ENCODE assay signal across 21 cellular contexts in genomic region chr2:23401427-23402204, GRCh38. TPM values are rescaled to one million over a fixed set of nuclear protein-coding genes. Genes with fewer than 3 reads are reported as not detected.
DNase-seq lines count a peak whose midpoint lies in the region; ATAC-seq, FAIRE-seq and TF ChIP-seq lines count a peak whose summit lies in the region.
"Had no signal": no experiment of that assay in that cellular context is flagged by ENCODE, and none has a peak within 500 bp of the region (broad histone marks: within the 10 kb centered on the region; RNA-seq: fewer than 3 reads in every experiment).

No MANE protein-coding gene starts in this region.

- peaks cover 19% of the 10 kb centered on the region for H3K4me1 ChIP-seq in mammary epithelial cell (ENCODE audit: insufficient read depth, low read length)
- peaks cover 1 to 10% of the 10 kb centered on the region in 2 donors for H3K4me1 ChIP-seq in neuronal stem cell (ENCODE audit: control insufficient read depth in 2 of 2, insufficient read depth in 1 of 2, low read depth in 1 of 2, low read length in 2 of 2)

- peaks cover 17% of the 10 kb centered on the region for H3K4me1 Mint-ChIP-seq in MCF 10A (ENCODE audit: insufficient read depth, unreplicated experiment)
- peaks cover 20% of the 10 kb centered on the region for H3K4me1 Mint-ChIP-seq in type B pancreatic cell (ENCODE audit: unreplicated experiment)

- no peaks in the 10 kb centered on the region for H3K9me3 Mint-ChIP-seq in MCF 10A (ENCODE audit: unreplicated experiment)
- H3K9me3 Mint-ChIP-seq in type B pancreatic cell = no peaks in the 10 kb centered on the region

- dilution Hi-C loops in mammary epithelial cell (cut with HindIII; ENCODE audit: low sequenced_read_pairs) = no loop called here

- H3K79me2 ChIP-seq in mammary epithelial cell (ENCODE audit: insufficient read depth, low read length) = no peaks in the 10 kb centered on the region

- no peaks in the 10 kb centered on the region for H3K79me1 ChIP-seq in neuronal stem cell (ENCODE audit: low read depth, low read length)

- POLR2A ChIA-PET in MCF 10A (lab: Yijun Ruan, JAX) = no interaction called here

- H3K36me3 Mint-ChIP-seq in MCF 10A (ENCODE audit: insufficient read depth, unreplicated experiment) (peaks cover 6% of the 10 kb centered on the region), type B pancreatic cell (peaks cover 8% of the 10 kb centered on the region)

- H3K4ac ChIP-seq in neuronal stem cell (ENCODE audit: low read length) = no peak overlapping the region

- no peak overlapping the region for H3K4me3 Mint-ChIP-seq in MCF 10A (ENCODE audit: unreplicated experiment)
- no peak overlapping the region for H3K4me3 Mint-ChIP-seq in type B pancreatic cell

- in situ Hi-C loops in mammary epithelial cell (cut with MboI; ENCODE audit: low sequenced_read_pairs in 2 of 2) = no loop called here

- H3K4me3 ChIP-seq in mammary epithelial cell (replicated peaks in 1 of 3; ENCODE audit: insufficient read depth in 1 of 3, low read depth in 2 of 3, low read length in 3 of 3) (no peak overlapping the region), bronchial epithelial cell (ENCODE audit: low read depth, low read length) (no peak overlapping the region), lower leg skin (ENCODE audit: low read depth, poor library complexity, severe bottlenecking) (no peak overlapping the region), neuronal stem cell (ENCODE audit: low read length in 2 of 2) (no peak overlapping the region)
- H3K4me3 ChIP-seq: A549, SJCRH30 had no signal

- H3K27ac ChIP-seq in mammary epithelial cell (ENCODE audit: insufficient read depth, low read depth, low read length) (no peak overlapping the region), neuronal stem cell (replicated peaks; ENCODE audit: low read length) (no peak overlapping the region)
- H3K27ac ChIP-seq: KMS-11, SJCRH30 had no signal

- TF ChIP-seq CTCF in MCF 10A (IDR thresholded peaks at IDR 0.05; ENCODE audit: unreplicated experiment) (no peak), mammary epithelial cell (conservative IDR thresholded peaks at IDR 0.05 in 1 of 2, IDR thresholded peaks at IDR 0.05 in 1 of 2; ENCODE audit: extremely low read depth in 1 of 2, insufficient read depth in 1 of 2, low read depth in 1 of 2, low read length in 2 of 2) (no peak), bronchial epithelial cell (IDR thresholded peaks at IDR 0.05; ENCODE audit: insufficient read depth, low read length, severe bottlenecking) (no peak), lower leg skin (IDR thresholded peaks at IDR 0.05) (no peak), type B pancreatic cell (conservative IDR thresholded peaks at IDR 0.05) (no peak)

- H2AFZ ChIP-seq in mammary epithelial cell (ENCODE audit: low read depth, low read length) = no peak overlapping the region
- H2AFZ ChIP-seq in neuronal stem cell (ENCODE audit: low read length) = no peak overlapping the region

- H2BK120ac ChIP-seq in neuronal stem cell (ENCODE audit: low read depth, low read length) = no peak overlapping the region

- no peak overlapping the region for H2BK15ac ChIP-seq in neuronal stem cell (ENCODE audit: low read length)

- 55% methylated on average over 13 of the region's 14 CpGs for WGBS in mammary epithelial cell (ENCODE audit: low coverage, missing lambda C conversion rate)
- 67 to 69% methylated on average over 14 of the region's 14 CpGs for WGBS in lower leg skin, 2 donors
- no CpG with 5 or more reads among the region's 14 CpGs for WGBS in neuronal stem cell (ENCODE audit: extremely low coverage in 2 of 2, insufficient read length in 2 of 2, insufficient replicate concordance in 1 of 2), 2 donors

- no peak overlapping the region for H4K91ac ChIP-seq in neuronal stem cell (ENCODE audit: low read depth, low read length, poor library complexity)

- DNase-seq in MCF 10A (ENCODE audit: unreplicated experiment) (no peak), mammary epithelial cell (no peak), bronchial epithelial cell (ENCODE audit: low read depth) (peak; percentile 96), lower leg skin (ENCODE audit: low spot score in 2 of 2) (peak; percentile 65 to 87), type B pancreatic cell (ENCODE audit: extremely low spot score, unreplicated experiment) (peak; percentile 44), neuronal stem cell (ENCODE audit: low spot score) (no peak), NCI-H524 (lab: John Stamatoyannopoulos, UW) (no peak)
- DNase-seq: C1 segment of cervical spinal cord; GF-D8; NCI-H1105; NCI-H1694; NCI-H2107; NCI-H446; NK-92 treated with Interleukin-12 subunit alpha and Interleukin-12 subunit beta, amount 100 ng/mL, for 24 hours; SJCRH30 had no signal

- no peak overlapping the region for H3K14ac ChIP-seq in neuronal stem cell (ENCODE audit: low read length)

- H3K9ac ChIP-seq in mammary epithelial cell (ENCODE audit: insufficient read depth, low read length) = no peak overlapping the region
- no peak overlapping the region for H3K9ac ChIP-seq in neuronal stem cell (ENCODE audit: low read depth, low read length, poor library complexity)
- H3K9ac ChIP-seq: KMS-11 had no signal

- BruUV-seq in MCF 10A (replicated peaks; lab: Mats Ljungman, UMichigan) = no TSS peak
- BruUV-seq in mammary epithelial cell (replicated peaks; lab: Mats Ljungman, UMichigan) = no TSS peak

- TF ChIP-seq POLR2A in lower leg skin (IDR thresholded peaks at IDR 0.05) = no peak

- H3K36me3 ChIP-seq in mammary epithelial cell (ENCODE audit: insufficient read depth, low read length) (no peaks in the 10 kb centered on the region), bronchial epithelial cell (ENCODE audit: control insufficient read depth, insufficient read depth, low read length) (no peaks in the 10 kb centered on the region), neuronal stem cell (replicated peaks in 1 of 2; ENCODE audit: control insufficient read depth in 2 of 2, insufficient read depth in 2 of 2, low read length in 2 of 2) (no peaks in the 10 kb centered on the region)

- H2BK12ac ChIP-seq in neuronal stem cell (ENCODE audit: low read length) = no peak overlapping the region

- H3K9me3 ChIP-seq in mammary epithelial cell (replicated peaks; ENCODE audit: insufficient read depth, low read length) (no peaks in the 10 kb centered on the region), neuronal stem cell (replicated peaks in 1 of 2; ENCODE audit: control insufficient read depth in 2 of 2, insufficient read depth in 1 of 2, low read depth in 1 of 2, low read length in 2 of 2) (no peaks in the 10 kb centered on the region)
- H3K9me3 ChIP-seq: A549, SJCRH30 had no signal

- H3K18ac ChIP-seq in neuronal stem cell (ENCODE audit: low read length) = no peak overlapping the region

- no peak overlapping the region for H3K23ac ChIP-seq in neuronal stem cell (ENCODE audit: low read depth, low read length, poor library complexity)

- H3K27me3 Mint-ChIP-seq in MCF 10A (ENCODE audit: insufficient read depth, unreplicated experiment) = no peaks in the 10 kb centered on the region
- no peaks in the 10 kb centered on the region for H3K27me3 Mint-ChIP-seq in type B pancreatic cell

- FAIRE-seq in bronchial epithelial cell (lab: Jason Lieb, UNC) = peak; percentile 68
- FAIRE-seq: A549, GM12891, GM18507, HepG2 had no signal

- no peaks in the 10 kb centered on the region for H4K20me1 ChIP-seq in mammary epithelial cell (ENCODE audit: insufficient read depth, low read length)

- CTCF ChIA-PET in MCF 10A (lab: Yijun Ruan, JAX) (interaction anchor here (0.6 to 1.7 kb wide), 4 partner anchors 10 to 43 kb away, joined by 3 to 5 read pairs (median 3); no protein-coding TSS in a partner anchor), mammary epithelial cell (lab: Charles Lee; ENCODE audit: low non-redundant PET) (no interaction called here)

- H3K27me3 ChIP-seq in mammary epithelial cell (ENCODE audit: insufficient read depth, low read length) = no peaks in the 10 kb centered on the region
- no peaks in the 10 kb centered on the region for H3K27me3 ChIP-seq in bronchial epithelial cell (ENCODE audit: control insufficient read depth, insufficient read depth, low read length)
- no peaks in the 10 kb centered on the region for H3K27me3 ChIP-seq in neuronal stem cell (ENCODE audit: control insufficient read depth in 3 of 3, insufficient read depth in 3 of 3, low read depth in 1 of 3, low read length in 3 of 3)
- H3K27me3 ChIP-seq: SJCRH30 had no signal

- ATAC-seq in GM21423 (IDR thresholded peaks at IDR 0.05; ENCODE audit: unreplicated experiment) = no peak
- ATAC-seq: HepG2 had no signal

- H3K4me2 ChIP-seq in mammary epithelial cell (ENCODE audit: insufficient read depth, low read depth, low read length) (no peak overlapping the region), neuronal stem cell (ENCODE audit: insufficient read depth, low read length, poor library complexity, severe bottlenecking) (no peak overlapping the region)
- H3K4me2 ChIP-seq: A549, KMS-11 had no signal

- H4K8ac ChIP-seq in neuronal stem cell (ENCODE audit: low read depth, low read length) = no peak overlapping the region

- no peak overlapping the region for H2BK5ac ChIP-seq in neuronal stem cell (ENCODE audit: low read length)

- intact Hi-C loops in MCF 10A (cut with micrococcal nuclease) (no loop called here), mammary epithelial cell (cut with micrococcal nuclease) (loop anchor here (5.0 kb wide), 2 partner anchors 61 to 161 kb away; no protein-coding TSS in a partner anchor), lower leg skin (cut with DNase I; ENCODE audit: low total_unique reads) (no loop called here)

- H3K27ac Mint-ChIP-seq in MCF 10A (ENCODE audit: low read depth, unreplicated experiment) = peak overlapping the region; percentile 57
- no peak overlapping the region for H3K27ac Mint-ChIP-seq in type B pancreatic cell

- no peak overlapping the region for H2AK5ac ChIP-seq in neuronal stem cell (ENCODE audit: low read depth, low read length)

RNA-seq across cellular contexts. Expression of gene KLHL29, which starts 16.6 kb away (rescaled TPM):
- total RNA-seq in MCF 10A (2022) (36.3 and 43.1 TPM in 2 replicates), mammary epithelial cell (10 to 100 TPM; 15.6 to 16.3 TPM), bronchial epithelial cell (5.0 and 11.6 TPM in 2 replicates), lower leg skin (10 to 100 TPM; 10.1 to 27.3 (median 15.7) TPM), type B pancreatic cell (ENCODE audit: low replicate concordance) (14.6 and 24.1 TPM in 2 replicates)
- polyA plus RNA-seq in mammary epithelial cell = 3.6 TPM
- polyA minus RNA-seq in mammary epithelial cell = 0.93 TPM
- polyA plus RNA-seq in neuronal stem cell (2013, experiment 1 of 2) = 3.0 TPM
- 3.0 TPM for polyA plus RNA-seq in neuronal stem cell (2013, experiment 2 of 2)
- total RNA-seq: HepG2 had no signal

Comparison
In these comparisons a context has a peak if more than half of its experiments do, and no peak if none do; other contexts are left out.
1. DNase-seq: peak in bronchial epithelial cell (single experiment), lower leg skin (2 of 2) and type B pancreatic cell (single experiment); none in MCF 10A (single experiment), mammary epithelial cell (single experiment), neuronal stem cell (single experiment) and NCI-H524 (0 of 2).